ENCODE assay signal across 3 cellular contexts in genomic region chr5:112918136-112918535, GRCh38.
TF ChIP-seq lines count a peak whose summit lies in the region.

No MANE protein-coding gene starts in this region.

TF ChIP-seq in SK-N-SH, 30 proteins besides CTCF, POLR2A, EP300 and RAD21:
- no peak for TF ChIP-seq CHD2 (IDR thresholded peaks at IDR 0.05; ENCODE audit: low read length, partially characterized antibody)
- TF ChIP-seq, protein P1, sequence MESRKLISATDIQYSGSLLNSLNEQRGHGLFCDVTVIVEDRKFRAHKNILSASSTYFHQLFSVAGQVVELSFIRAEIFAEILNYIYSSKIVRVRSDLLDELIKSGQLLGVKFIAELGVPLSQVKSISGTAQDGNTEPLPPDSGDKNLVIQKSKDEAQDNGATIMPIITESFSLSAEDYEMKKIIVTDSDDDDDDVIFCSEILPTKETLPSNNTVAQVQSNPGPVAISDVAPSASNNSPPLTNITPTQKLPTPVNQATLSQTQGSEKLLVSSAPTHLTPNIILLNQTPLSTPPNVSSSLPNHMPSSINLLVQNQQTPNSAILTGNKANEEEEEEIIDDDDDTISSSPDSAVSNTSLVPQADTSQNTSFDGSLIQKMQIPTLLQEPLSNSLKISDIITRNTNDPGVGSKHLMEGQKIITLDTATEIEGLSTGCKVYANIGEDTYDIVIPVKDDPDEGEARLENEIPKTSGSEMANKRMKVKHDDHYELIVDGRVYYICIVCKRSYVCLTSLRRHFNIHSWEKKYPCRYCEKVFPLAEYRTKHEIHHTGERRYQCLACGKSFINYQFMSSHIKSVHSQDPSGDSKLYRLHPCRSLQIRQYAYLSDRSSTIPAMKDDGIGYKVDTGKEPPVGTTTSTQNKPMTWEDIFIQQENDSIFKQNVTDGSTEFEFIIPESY (IDR thresholded peaks at IDR 0.05; ENCODE audit: borderline replicate concordance, low read depth): no peak
- no peak for TF ChIP-seq NFIC (IDR thresholded peaks at IDR 0.05; ENCODE audit: borderline replicate concordance)
- no peak for TF ChIP-seq SIN3A (IDR thresholded peaks at IDR 0.05; ENCODE audit: borderline replicate concordance, low read depth, low read length)
- no peak for TF ChIP-seq FOXJ3 (CRISPR knock-in tag; IDR thresholded peaks at IDR 0.05)
- TF ChIP-seq FOXM1 (IDR thresholded peaks at IDR 0.05; ENCODE audit: low read depth): no peak
- TF ChIP-seq FOSL2 (IDR thresholded peaks at IDR 0.05; ENCODE audit: borderline replicate concordance, low read depth): no peak
- TF ChIP-seq TAF1 (IDR thresholded peaks at IDR 0.05; ENCODE audit: borderline replicate concordance, low read depth, low read length): no peak
- no peak for TF ChIP-seq GATA2 (CRISPR knock-in tag; IDR thresholded peaks at IDR 0.05)
- no peak for TF ChIP-seq JUND (IDR thresholded peaks at IDR 0.05)
- no peak for TF ChIP-seq ELF1 (IDR thresholded peaks at IDR 0.05)
- no peak for TF ChIP-seq YY1 (IDR thresholded peaks at IDR 0.05; ENCODE audit: low read depth)
- TF ChIP-seq SMC3 (IDR thresholded peaks at IDR 0.05; ENCODE audit: low read depth, low read length): no peak
- TF ChIP-seq, protein P2, sequence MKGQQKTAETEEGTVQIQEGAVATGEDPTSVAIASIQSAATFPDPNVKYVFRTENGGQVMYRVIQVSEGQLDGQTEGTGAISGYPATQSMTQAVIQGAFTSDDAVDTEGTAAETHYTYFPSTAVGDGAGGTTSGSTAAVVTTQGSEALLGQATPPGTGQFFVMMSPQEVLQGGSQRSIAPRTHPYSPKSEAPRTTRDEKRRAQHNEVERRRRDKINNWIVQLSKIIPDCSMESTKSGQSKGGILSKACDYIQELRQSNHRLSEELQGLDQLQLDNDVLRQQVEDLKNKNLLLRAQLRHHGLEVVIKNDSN (IDR thresholded peaks at IDR 0.05; ENCODE audit: borderline replicate concordance, low read depth): no peak
- no peak for TF ChIP-seq RCOR1 (IDR thresholded peaks at IDR 0.05; ENCODE audit: low read length)
- TF ChIP-seq, protein P3, sequence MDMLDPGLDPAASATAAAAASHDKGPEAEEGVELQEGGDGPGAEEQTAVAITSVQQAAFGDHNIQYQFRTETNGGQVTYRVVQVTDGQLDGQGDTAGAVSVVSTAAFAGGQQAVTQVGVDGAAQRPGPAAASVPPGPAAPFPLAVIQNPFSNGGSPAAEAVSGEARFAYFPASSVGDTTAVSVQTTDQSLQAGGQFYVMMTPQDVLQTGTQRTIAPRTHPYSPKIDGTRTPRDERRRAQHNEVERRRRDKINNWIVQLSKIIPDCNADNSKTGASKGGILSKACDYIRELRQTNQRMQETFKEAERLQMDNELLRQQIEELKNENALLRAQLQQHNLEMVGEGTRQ (IDR thresholded peaks at IDR 0.05; ENCODE audit: borderline replicate concordance, low read depth, low read length): no peak
- no peak for TF ChIP-seq EZH2phosphoT487 (IDR thresholded peaks at IDR 0.05; ENCODE audit: borderline replicate concordance, low read depth)
- no peak for TF ChIP-seq PBX3 (IDR thresholded peaks at IDR 0.05)
- TF ChIP-seq MXI1 (IDR thresholded peaks at IDR 0.05; ENCODE audit: low read depth, low read length): no peak
- TF ChIP-seq POLR2AphosphoS5 (IDR thresholded peaks at IDR 0.05; ENCODE audit: low read depth, low read length): no peak
TF ChIP-seq in SK-N-SH: peak in this region for 0.

TF ChIP-seq in SK-N-SH treated with all-trans-retinoic acid at 6 μM for 48 hours, 23 proteins besides CTCF, POLR2A, EP300 and RAD21:
- TF ChIP-seq, protein P4, sequence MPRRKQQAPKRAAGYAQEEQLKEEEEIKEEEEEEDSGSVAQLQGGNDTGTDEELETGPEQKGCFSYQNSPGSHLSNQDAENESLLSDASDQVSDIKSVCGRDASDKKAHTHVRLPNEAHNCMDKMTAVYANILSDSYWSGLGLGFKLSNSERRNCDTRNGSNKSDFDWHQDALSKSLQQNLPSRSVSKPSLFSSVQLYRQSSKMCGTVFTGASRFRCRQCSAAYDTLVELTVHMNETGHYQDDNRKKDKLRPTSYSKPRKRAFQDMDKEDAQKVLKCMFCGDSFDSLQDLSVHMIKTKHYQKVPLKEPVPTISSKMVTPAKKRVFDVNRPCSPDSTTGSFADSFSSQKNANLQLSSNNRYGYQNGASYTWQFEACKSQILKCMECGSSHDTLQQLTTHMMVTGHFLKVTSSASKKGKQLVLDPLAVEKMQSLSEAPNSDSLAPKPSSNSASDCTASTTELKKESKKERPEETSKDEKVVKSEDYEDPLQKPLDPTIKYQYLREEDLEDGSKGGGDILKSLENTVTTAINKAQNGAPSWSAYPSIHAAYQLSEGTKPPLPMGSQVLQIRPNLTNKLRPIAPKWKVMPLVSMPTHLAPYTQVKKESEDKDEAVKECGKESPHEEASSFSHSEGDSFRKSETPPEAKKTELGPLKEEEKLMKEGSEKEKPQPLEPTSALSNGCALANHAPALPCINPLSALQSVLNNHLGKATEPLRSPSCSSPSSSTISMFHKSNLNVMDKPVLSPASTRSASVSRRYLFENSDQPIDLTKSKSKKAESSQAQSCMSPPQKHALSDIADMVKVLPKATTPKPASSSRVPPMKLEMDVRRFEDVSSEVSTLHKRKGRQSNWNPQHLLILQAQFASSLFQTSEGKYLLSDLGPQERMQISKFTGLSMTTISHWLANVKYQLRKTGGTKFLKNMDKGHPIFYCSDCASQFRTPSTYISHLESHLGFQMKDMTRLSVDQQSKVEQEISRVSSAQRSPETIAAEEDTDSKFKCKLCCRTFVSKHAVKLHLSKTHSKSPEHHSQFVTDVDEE (CRISPR knock-in tag; IDR thresholded peaks at IDR 0.05): no peak
- TF ChIP-seq PPARA (CRISPR knock-in tag; IDR thresholded peaks at IDR 0.05; ENCODE audit: borderline replicate concordance) (no peak), ZNF70 (CRISPR knock-in tag; IDR thresholded peaks at IDR 0.05) (no peak), RARB (CRISPR knock-in tag; IDR thresholded peaks at IDR 0.05) (no peak), ZFP3 (CRISPR knock-in tag; IDR thresholded peaks at IDR 0.05) (no peak), ESRRG (CRISPR knock-in tag; IDR thresholded peaks at IDR 0.05) (no peak), CSDC2 (CRISPR knock-in tag; IDR thresholded peaks at IDR 0.05) (no peak), ZC3H10 (CRISPR knock-in tag; IDR thresholded peaks at IDR 0.05) (no peak), ZNF8 (CRISPR knock-in tag; IDR thresholded peaks at IDR 0.05) (no peak), SNAI2 (CRISPR knock-in tag; IDR thresholded peaks at IDR 0.05) (no peak), GLIS3 (CRISPR knock-in tag; IDR thresholded peaks at IDR 0.05) (no peak)
- TF ChIP-seq, protein P5, sequence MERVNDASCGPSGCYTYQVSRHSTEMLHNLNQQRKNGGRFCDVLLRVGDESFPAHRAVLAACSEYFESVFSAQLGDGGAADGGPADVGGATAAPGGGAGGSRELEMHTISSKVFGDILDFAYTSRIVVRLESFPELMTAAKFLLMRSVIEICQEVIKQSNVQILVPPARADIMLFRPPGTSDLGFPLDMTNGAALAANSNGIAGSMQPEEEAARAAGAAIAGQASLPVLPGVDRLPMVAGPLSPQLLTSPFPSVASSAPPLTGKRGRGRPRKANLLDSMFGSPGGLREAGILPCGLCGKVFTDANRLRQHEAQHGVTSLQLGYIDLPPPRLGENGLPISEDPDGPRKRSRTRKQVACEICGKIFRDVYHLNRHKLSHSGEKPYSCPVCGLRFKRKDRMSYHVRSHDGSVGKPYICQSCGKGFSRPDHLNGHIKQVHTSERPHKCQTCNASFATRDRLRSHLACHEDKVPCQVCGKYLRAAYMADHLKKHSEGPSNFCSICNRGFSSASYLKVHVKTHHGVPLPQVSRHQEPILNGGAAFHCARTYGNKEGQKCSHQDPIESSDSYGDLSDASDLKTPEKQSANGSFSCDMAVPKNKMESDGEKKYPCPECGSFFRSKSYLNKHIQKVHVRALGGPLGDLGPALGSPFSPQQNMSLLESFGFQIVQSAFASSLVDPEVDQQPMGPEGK (CRISPR knock-in tag; IDR thresholded peaks at IDR 0.05; ENCODE audit: borderline replicate concordance): no peak

TF ChIP-seq in GM12878, 131 proteins besides CTCF, POLR2A, EP300 and RAD21 (continues in another document):
- TF ChIP-seq ZNF687 (IDR thresholded peaks at IDR 0.05): no peak
- no peak for TF ChIP-seq NFYA (IDR thresholded peaks at IDR 0.05; ENCODE audit: borderline replicate concordance, low read depth, low read length)
- TF ChIP-seq, protein P6, sequence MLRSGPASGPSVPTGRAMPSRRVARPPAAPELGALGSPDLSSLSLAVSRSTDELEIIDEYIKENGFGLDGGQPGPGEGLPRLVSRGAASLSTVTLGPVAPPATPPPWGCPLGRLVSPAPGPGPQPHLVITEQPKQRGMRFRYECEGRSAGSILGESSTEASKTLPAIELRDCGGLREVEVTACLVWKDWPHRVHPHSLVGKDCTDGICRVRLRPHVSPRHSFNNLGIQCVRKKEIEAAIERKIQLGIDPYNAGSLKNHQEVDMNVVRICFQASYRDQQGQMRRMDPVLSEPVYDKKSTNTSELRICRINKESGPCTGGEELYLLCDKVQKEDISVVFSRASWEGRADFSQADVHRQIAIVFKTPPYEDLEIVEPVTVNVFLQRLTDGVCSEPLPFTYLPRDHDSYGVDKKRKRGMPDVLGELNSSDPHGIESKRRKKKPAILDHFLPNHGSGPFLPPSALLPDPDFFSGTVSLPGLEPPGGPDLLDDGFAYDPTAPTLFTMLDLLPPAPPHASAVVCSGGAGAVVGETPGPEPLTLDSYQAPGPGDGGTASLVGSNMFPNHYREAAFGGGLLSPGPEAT (IDR thresholded peaks at IDR 0.05; ENCODE audit: low read depth): no peak
- no peak for TF ChIP-seq IKZF1 (conservative IDR thresholded peaks at IDR 0.05)
- TF ChIP-seq SUZ12 (IDR thresholded peaks at IDR 0.05; ENCODE audit: unreplicated experiment): no peak
- TF ChIP-seq ZBTB4 (CRISPR knock-in tag; IDR thresholded peaks at IDR 0.05): no peak
- TF ChIP-seq, protein P7, sequence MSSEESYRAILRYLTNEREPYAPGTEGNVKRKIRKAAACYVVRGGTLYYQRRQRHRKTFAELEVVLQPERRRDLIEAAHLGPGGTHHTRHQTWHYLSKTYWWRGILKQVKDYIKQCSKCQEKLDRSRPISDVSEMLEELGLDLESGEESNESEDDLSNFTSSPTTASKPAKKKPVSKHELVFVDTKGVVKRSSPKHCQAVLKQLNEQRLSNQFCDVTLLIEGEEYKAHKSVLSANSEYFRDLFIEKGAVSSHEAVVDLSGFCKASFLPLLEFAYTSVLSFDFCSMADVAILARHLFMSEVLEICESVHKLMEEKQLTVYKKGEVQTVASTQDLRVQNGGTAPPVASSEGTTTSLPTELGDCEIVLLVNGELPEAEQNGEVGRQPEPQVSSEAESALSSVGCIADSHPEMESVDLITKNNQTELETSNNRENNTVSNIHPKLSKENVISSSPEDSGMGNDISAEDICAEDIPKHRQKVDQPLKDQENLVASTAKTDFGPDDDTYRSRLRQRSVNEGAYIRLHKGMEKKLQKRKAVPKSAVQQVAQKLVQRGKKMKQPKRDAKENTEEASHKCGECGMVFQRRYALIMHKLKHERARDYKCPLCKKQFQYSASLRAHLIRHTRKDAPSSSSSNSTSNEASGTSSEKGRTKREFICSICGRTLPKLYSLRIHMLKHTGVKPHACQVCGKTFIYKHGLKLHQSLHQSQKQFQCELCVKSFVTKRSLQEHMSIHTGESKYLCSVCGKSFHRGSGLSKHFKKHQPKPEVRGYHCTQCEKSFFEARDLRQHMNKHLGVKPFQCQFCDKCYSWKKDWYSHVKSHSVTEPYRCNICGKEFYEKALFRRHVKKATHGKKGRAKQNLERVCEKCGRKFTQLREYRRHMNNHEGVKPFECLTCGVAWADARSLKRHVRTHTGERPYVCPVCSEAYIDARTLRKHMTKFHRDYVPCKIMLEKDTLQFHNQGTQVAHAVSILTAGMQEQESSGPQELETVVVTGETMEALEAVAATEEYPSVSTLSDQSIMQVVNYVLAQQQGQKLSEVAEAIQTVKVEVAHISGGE (CRISPR knock-in tag; IDR thresholded peaks at IDR 0.05): no peak
- no peak for TF ChIP-seq RBBP5 (conservative IDR thresholded peaks at IDR 0.05)
- TF ChIP-seq ZNF207 (IDR thresholded peaks at IDR 0.05; ENCODE audit: borderline replicate concordance): no peak
- no peak for TF ChIP-seq SIN3A (IDR thresholded peaks at IDR 0.05; ENCODE audit: low read depth, low read length)
- no peak for TF ChIP-seq NR2C2 (IDR thresholded peaks at IDR 0.05; ENCODE audit: borderline replicate concordance, control insufficient read depth, insufficient read length, low read depth)
- no peak for TF ChIP-seq SRF (IDR thresholded peaks at IDR 0.05; ENCODE audit: low read depth in 2 of 2, low read length in 2 of 2)
